In the genomic region with DNA sequence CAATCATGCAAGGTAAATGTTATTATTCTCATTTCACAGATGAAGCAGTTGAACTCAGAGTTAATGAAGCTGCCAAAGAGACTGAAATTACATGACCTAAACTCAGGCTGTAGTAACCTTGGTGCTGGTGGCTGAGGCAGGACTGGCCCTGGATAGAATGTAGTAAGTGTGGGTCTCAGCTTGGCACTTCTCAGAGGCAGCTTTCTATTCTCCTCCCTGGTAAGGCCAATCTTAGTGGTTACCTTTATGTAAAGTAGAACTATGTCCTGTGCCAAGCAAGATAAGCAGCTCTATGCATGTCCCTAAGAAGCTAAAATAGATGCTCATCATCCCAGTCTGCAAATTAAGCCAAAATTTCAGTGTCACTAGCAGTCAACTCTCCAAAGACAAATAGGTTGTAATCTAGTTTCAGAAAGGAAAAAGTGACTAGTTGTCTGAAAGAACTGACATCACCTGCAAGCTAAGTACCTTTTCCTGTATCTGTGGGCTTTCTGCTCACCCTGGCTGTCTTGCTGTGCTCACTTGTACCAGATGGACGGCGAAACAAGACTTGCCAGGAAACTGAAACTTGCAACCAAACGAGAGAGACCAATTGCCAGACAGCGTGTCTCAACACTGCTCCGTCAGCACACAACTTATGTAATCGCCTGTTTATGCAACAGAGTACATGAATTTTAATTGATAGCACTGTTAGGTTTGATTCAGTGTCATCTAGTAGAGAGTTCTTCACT, we compare ENCODE assay signal across 8 cellular contexts. TPM values are rescaled to one million over a fixed set of nuclear protein-coding genes. Genes with fewer than 3 reads are reported as not detected.
DNase-seq lines count a peak whose midpoint lies in the region; ATAC-seq lines count a peak whose summit lies in the region.

No MANE protein-coding gene starts in this region.

- H3K9me3 ChIP-seq in CD4-positive, alpha-beta memory T cell (ENCODE audit: control insufficient read depth in 1 of 2, low read length in 2 of 2) = no peaks in the 10 kb centered on the region

- no peaks in the 10 kb centered on the region for H3K36me3 Mint-ChIP-seq in CD4-positive, alpha-beta memory T cell

- H3K4me3 Mint-ChIP-seq in CD4-positive, alpha-beta memory T cell = peak overlapping the region; percentile 69 to 88 (median 78)

- ATAC-seq in GM21447 (IDR thresholded peaks at IDR 0.05; ENCODE audit: unreplicated experiment) (peak; percentile 98), left ventricle myocardium superior (peak; percentile 74)

- H3K27me3 Mint-ChIP-seq in CD4-positive, alpha-beta memory T cell = peaks cover 0 to 5% of the 10 kb centered on the region in 2 donors

- H3K9me3 Mint-ChIP-seq in CD4-positive, alpha-beta memory T cell = no peaks in the 10 kb centered on the region

- H3K4me1 Mint-ChIP-seq in CD4-positive, alpha-beta memory T cell = peaks cover 15 to 18% (median 17%) of the 10 kb centered on the region in 4 donors

- POLR2A ChIA-PET in CD4-positive, alpha-beta memory T cell (lab: Charles Lee; ENCODE audit: partially characterized antibody) = interaction anchor here (0.9 to 1.3 kb wide), 2 partner anchors 43 to 88 kb away, joined by 4 to 5 read pairs; partner anchors contain the start of genes CH25H and LIPA

- peak overlapping the region; percentile 19 for H3K27ac ChIP-seq in CD4-positive, alpha-beta memory T cell (ENCODE audit: low read depth, low read length)

- H3K27ac Mint-ChIP-seq in CD4-positive, alpha-beta memory T cell = peak overlapping the region; percentile 53 to 92 (median 72)

- no peak overlapping the region for H3K4me3 ChIP-seq in CD4-positive, alpha-beta memory T cell (ENCODE audit: low read length in 2 of 2)

- intact Hi-C loops in CD4-positive, alpha-beta memory T cell (cut with micrococcal nuclease) = loop anchor here (1.0 kb wide), 1 partner anchor 228 kb away; no protein-coding TSS in a partner anchor
- intact Hi-C loops in left ventricle myocardium superior (cut with micrococcal nuclease) = no loop called here

- peaks cover 18% of the 10 kb centered on the region for H3K4me1 ChIP-seq in CD4-positive, alpha-beta memory T cell (ENCODE audit: insufficient read depth, low read length)

- DNase-seq in CD4-positive, alpha-beta memory T cell = peak; percentile 51 to 75 (median 59)
- DNase-seq in M059J (ENCODE audit: low read depth) (peak; percentile 8), left ventricle myocardium superior (peak; percentile 31), NCI-H1092 treated with DMSO at 0.1 percent for 48 hours (lab: John Stamatoyannopoulos, UW) (no peak), SK-N-DZ (ENCODE audit: low spot score) (no peak)
- peak; percentile 60 to 69 for DNase-seq in activated T-cell treated with anti-CD3 and anti-CD28 coated beads, Interleukin-2, amount 50 U/mL, for 48 hours
- peak; percentile 2 for DNase-seq in stimulated activated CD8-positive, alpha-beta memory T cell treated with anti-CD3 and anti-CD28 coated beads, Interleukin-15, amount 100 ng/mL, for 1 hour (ENCODE audit: low read depth)

- H3K27me3 ChIP-seq in CD4-positive, alpha-beta memory T cell (ENCODE audit: insufficient read depth, low read length) = no peaks in the 10 kb centered on the region

- no peaks in the 10 kb centered on the region for H3K36me3 ChIP-seq in CD4-positive, alpha-beta memory T cell (ENCODE audit: insufficient read depth, low read length)

- CTCF ChIA-PET in CD4-positive, alpha-beta memory T cell (lab: Charles Lee; ENCODE audit: partially characterized antibody) = interaction anchor here (1.0 to 2.1 kb wide), 5 partner anchors 44 to 232 kb away, joined by 3 to 11 read pairs (median 4); partner anchors contain the start of gene CH25H

RNA-seq across cellular contexts. Expression of gene CH25H, which starts 43.7 kb away (rescaled TPM):
- total RNA-seq in CD4-positive, alpha-beta memory T cell = not detected
- under 1 TPM; 0.10 to 0.46 TPM for polyA plus RNA-seq in CD4-positive, alpha-beta memory T cell
- total RNA-seq in M059J (2014; rRNA removed; shearing (Covaris generic)) = 3.2 and 5.1 TPM in 2 replicates
- 0.25 TPM for total RNA-seq in left ventricle myocardium superior
- not detected in 2 replicates for polyA plus RNA-seq in SK-N-DZ (2014; cell fraction: cytosol; rRNA removed)
- not detected in 2 replicates for polyA plus RNA-seq in SK-N-DZ (2014; cell fraction: nucleus; rRNA removed)

Comparison
In these comparisons a context has a peak if more than half of its experiments do, and no peak if none do; other contexts are left out.
1. DNase-seq: peak in CD4-positive, alpha-beta memory T cell (5 of 5), M059J (single experiment), activated T-cell treated with anti-CD3 and anti-CD28 coated beads, Interleukin-2, amount 50 U/mL, for 48 hours (2 of 2), left ventricle myocardium superior (single experiment) and stimulated activated CD8-positive, alpha-beta memory T cell treated with anti-CD3 and anti-CD28 coated beads, Interleukin-15, amount 100 ng/mL, for 1 hour (single experiment); none in NCI-H1092 treated with DMSO at 0.1 percent for 48 hours (single experiment) and SK-N-DZ (single experiment).